11 cellular contexts compared by ENCODE assay signal in the genomic region with DNA sequence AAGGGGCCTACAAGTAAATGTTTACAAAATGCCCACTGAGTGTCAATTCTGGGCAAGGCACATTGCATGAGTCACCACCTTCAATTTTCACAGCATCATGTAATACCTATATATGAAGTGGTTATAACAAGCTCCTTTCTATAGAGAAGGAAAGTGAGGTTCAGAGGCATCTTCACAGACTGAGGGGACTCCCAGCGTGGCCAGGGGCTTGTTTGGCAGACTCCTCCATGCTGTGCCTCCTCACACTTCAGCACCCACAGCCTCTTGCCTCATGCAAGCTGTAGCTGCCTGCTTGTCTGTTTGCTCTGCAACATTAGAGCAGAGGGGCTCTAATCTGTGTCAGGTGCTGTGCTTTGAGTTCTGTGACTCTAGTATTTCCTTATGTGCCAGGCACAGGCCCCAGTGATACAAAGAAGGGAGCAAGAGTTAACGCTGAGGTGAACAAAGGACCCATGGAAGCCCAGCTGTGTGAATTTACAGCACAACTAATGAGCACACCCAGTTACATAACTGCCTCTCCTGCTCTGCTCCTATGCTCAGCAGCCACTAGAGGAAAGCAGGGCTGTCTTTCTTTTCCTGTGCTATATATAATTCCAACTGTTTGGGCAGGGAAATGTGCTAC.
DNase-seq lines count a peak whose midpoint lies in the region; ATAC-seq and TF ChIP-seq lines count a peak whose summit lies in the region.
"Had no signal": no experiment of that assay in that cellular context is flagged by ENCODE, and none has a peak within 500 bp of the region (broad histone marks: within the 10 kb centered on the region; RNA-seq: fewer than 3 reads in every experiment).

No MANE protein-coding gene starts in this region.

- H3K27ac ChIP-seq in muscle layer of duodenum (ENCODE audit: low read length) (peak overlapping the region; percentile 57), aorta (ENCODE audit: low read depth in 1 of 2, low read length in 2 of 2) (peak overlapping the region; percentile 56 to 80)

- intact Hi-C loops in aorta (cut with DNase I): loop anchor here in 1 of 2 donors (5.0 kb wide), 2 partner anchors 68 to 72 kb away; partner anchors contain the start of gene ZHX3

- DNase-seq in activated naive CD4-positive, alpha-beta T cell treated with anti-CD3 and anti-CD28 coated beads, Interleukin-2, amount 50 U/mL, for 72 hours (ENCODE audit: low spot score in 2 of 2): no peak
- DNase-seq in activated naive CD4-positive, alpha-beta T cell treated with anti-CD3 and anti-CD28 coated beads, Interleukin-2, amount 50 U/mL, for 16 hours: no peak
- DNase-seq in epithelial cell of proximal tubule (ENCODE audit: low read depth) (no peak), aorta (no peak), erythroblast (lab: John Stamatoyannopoulos, UW) (no peak)
- DNase-seq: activated CD8-positive, alpha-beta memory T cell treated with anti-CD3 and anti-CD28 coated beads, Interleukin-2, amount 50 U/mL, for 4 hours; DMS79 treated with DMSO at 0.1 percent for 48 hours; NCI-H2029 treated with DMSO at 0.1 percent for 48 hours had no signal

- H3K27me3 ChIP-seq in muscle layer of duodenum (ENCODE audit: low read depth, low read length) (no peaks in the 10 kb centered on the region), aorta (ENCODE audit: control insufficient read depth in 1 of 2, insufficient read depth in 2 of 2, low read length in 1 of 2) (no peaks in the 10 kb centered on the region)

- H3K9me3 ChIP-seq in muscle layer of duodenum (ENCODE audit: control insufficient read depth in 1 of 2, low read length in 2 of 2) (no peaks in the 10 kb centered on the region), aorta (ENCODE audit: control insufficient read depth, low read length) (no peaks in the 10 kb centered on the region)

- H3K4me3 ChIP-seq in epithelial cell of proximal tubule (ENCODE audit: low read depth, low read length) (no peak overlapping the region), muscle layer of duodenum (ENCODE audit: low read depth in 1 of 2, low read length in 2 of 2) (no peak overlapping the region), aorta (ENCODE audit: low read length in 2 of 2) (no peak overlapping the region)

- 40 to 46% methylated on average over 2 of the region's 2 CpGs for WGBS in aorta, 2 donors

- ATAC-seq in activated naive CD4-positive, alpha-beta T cell treated with anti-CD3 and anti-CD28 coated beads, Interleukin-2, amount 50 U/mL, for 72 hours: peak; percentile 48 to 50
- ATAC-seq in aorta (ENCODE audit: low FRiP score): peak; percentile 34
- no peak for ATAC-seq in GM21717 (IDR thresholded peaks at IDR 0.05; ENCODE audit: unreplicated experiment)
- ATAC-seq in GM21390 (IDR thresholded peaks at IDR 0.05; ENCODE audit: unreplicated experiment): no peak

- no peak overlapping the region for H3K27ac Mint-ChIP-seq in activated naive CD4-positive, alpha-beta T cell treated with anti-CD3 and anti-CD28 coated beads, Interleukin-2, amount 50 U/mL, for 72 hours

- H3K9me3 Mint-ChIP-seq in activated naive CD4-positive, alpha-beta T cell treated with anti-CD3 and anti-CD28 coated beads, Interleukin-2, amount 50 U/mL, for 72 hours: no peaks in the 10 kb centered on the region

- TF ChIP-seq POLR2A in erythroblast (IDR thresholded peaks at IDR 0.05; ENCODE audit: low read length): no peak

- H3K4me1 ChIP-seq in muscle layer of duodenum (ENCODE audit: control insufficient read depth in 1 of 2, insufficient read depth in 2 of 2, low read length in 2 of 2): peaks cover 28 to 51% of the 10 kb centered on the region in 2 donors
- peaks cover 8 to 23% of the 10 kb centered on the region in 2 donors for H3K4me1 ChIP-seq in aorta (ENCODE audit: control insufficient read depth in 1 of 2, insufficient read depth in 2 of 2, low read length in 2 of 2)

- TF ChIP-seq CTCF in epithelial cell of proximal tubule (conservative IDR thresholded peaks at IDR 0.05; ENCODE audit: low read depth, low read length): peak; percentile 14

- H3K36me3 ChIP-seq in muscle layer of duodenum (ENCODE audit: control insufficient read depth in 1 of 2, insufficient read depth in 2 of 2, low read length in 2 of 2) (peaks cover 0 to 4% of the 10 kb centered on the region in 2 donors), aorta (ENCODE audit: control insufficient read depth in 1 of 2, insufficient read depth in 2 of 2, low read length in 1 of 2) (no peaks in the 10 kb centered on the region)

- H3K36me3 Mint-ChIP-seq in activated naive CD4-positive, alpha-beta T cell treated with anti-CD3 and anti-CD28 coated beads, Interleukin-2, amount 50 U/mL, for 72 hours: no peaks in the 10 kb centered on the region

Comparison
In these comparisons a context has a peak if more than half of its experiments do, and no peak if none do; other contexts are left out.
1. ATAC-seq: peak in activated naive CD4-positive, alpha-beta T cell treated with anti-CD3 and anti-CD28 coated beads, Interleukin-2, amount 50 U/mL, for 72 hours (2 of 2) and aorta (single experiment); none in GM21717 (single experiment) and GM21390 (single experiment).